In the genomic region with DNA sequence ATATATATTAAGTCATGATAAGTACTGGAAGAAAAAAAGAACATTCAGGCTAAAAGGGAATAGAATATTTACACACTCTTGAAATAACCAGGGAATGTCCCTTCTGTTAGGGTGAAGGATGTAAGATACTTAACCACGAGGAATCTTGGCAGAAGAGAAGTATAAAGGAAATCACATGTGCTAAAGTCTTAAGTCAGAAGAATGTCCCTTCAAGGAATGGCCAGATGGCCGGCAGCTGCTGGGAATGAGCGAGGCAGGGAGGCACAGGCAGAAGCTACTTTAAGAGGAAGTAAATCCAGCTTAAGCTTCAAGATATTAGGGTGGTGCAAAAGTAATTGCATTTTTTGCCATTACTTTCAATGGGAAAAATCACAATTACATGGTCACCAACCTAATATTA, we compare ENCODE assay signal across 10 cellular contexts. TPM values are rescaled to one million over a fixed set of nuclear protein-coding genes. Genes with fewer than 3 reads are reported as not detected.
DNase-seq lines count a peak whose midpoint lies in the region; ATAC-seq and TF ChIP-seq lines count a peak whose summit lies in the region.
"Had no signal": no experiment of that assay in that cellular context is flagged by ENCODE, and none has a peak within 500 bp of the region (broad histone marks: within the 10 kb centered on the region; RNA-seq: fewer than 3 reads in every experiment).

No MANE protein-coding gene starts in this region.

- H3K27me3 ChIP-seq in lung (ENCODE audit: control insufficient read depth, insufficient read depth) = no peaks in the 10 kb centered on the region
- H3K27me3 ChIP-seq in upper lobe of right lung = no peaks in the 10 kb centered on the region

- no peak overlapping the region for H3K27ac ChIP-seq in lung (ENCODE audit: low read depth in 1 of 2, low read length in 1 of 2)
- H3K27ac ChIP-seq in upper lobe of right lung = no peak overlapping the region
- H3K27ac ChIP-seq: 22Rv1 had no signal

- TF ChIP-seq CTCF in lung (IDR thresholded peaks at IDR 0.05; ENCODE audit: control extremely low read depth, extremely low read depth) (no peak), upper lobe of right lung (IDR thresholded peaks at IDR 0.05) (no peak)

- peak; percentile 13 for DNase-seq in DMS 273 (lab: John Stamatoyannopoulos, UW; ENCODE audit: unreplicated experiment)
- no peak for DNase-seq in DMS 273 treated with DMSO at 0.1 percent for 48 hours (lab: John Stamatoyannopoulos, UW)
- DNase-seq in epidermal melanocyte (ENCODE audit: insufficient read length, low spot score) = peak; percentile 46
- DNase-seq in lung (ENCODE audit: low spot score) = peak; percentile 42
- peak; percentile 71 for DNase-seq in upper lobe of right lung
- DNase-seq in HK-2 (ENCODE audit: unreplicated experiment) = no peak
- DNase-seq in NCI-H1092 treated with DMSO at 0.1 percent for 48 hours (lab: John Stamatoyannopoulos, UW) = no peak
- DNase-seq: NCI-H1694 had no signal

- ATAC-seq in lung (ENCODE audit: insufficient read depth, low FRiP score) (no peak), upper lobe of right lung (peak; percentile 58), GM21367 (IDR thresholded peaks at IDR 0.05; ENCODE audit: unreplicated experiment) (no peak)

- H3K4me3 ChIP-seq in lung (no peak overlapping the region), upper lobe of right lung (no peak overlapping the region)

- H3K4me1 ChIP-seq in lung (ENCODE audit: control insufficient read depth in 2 of 2, insufficient read depth in 2 of 2, low read length in 2 of 2) (no peaks in the 10 kb centered on the region), upper lobe of right lung (no peaks in the 10 kb centered on the region)

- intact Hi-C loops in upper lobe of right lung (cut with DNase I) = no loop called here

- H3K36me3 ChIP-seq in lung (ENCODE audit: control insufficient read depth in 2 of 2, insufficient read depth in 2 of 2, low read length in 2 of 2) (no peaks in the 10 kb centered on the region), upper lobe of right lung (no peaks in the 10 kb centered on the region)

- no peaks in the 10 kb centered on the region for H3K9me3 ChIP-seq in lung (ENCODE audit: control insufficient read depth in 2 of 2, insufficient read depth in 1 of 2, low read length in 1 of 2)
- no peaks in the 10 kb centered on the region for H3K9me3 ChIP-seq in upper lobe of right lung

- WGBS in lung, 2 donors = 54 to 70% methylated on average over 3 of the region's 3 CpGs

RNA-seq across cellular contexts. Expression of a gene that starts 5.5 kb away (rescaled TPM):
- 10 to 100 TPM; 30.4 to 78.8 TPM for total RNA-seq in lung
- 1 to 10 TPM; 7.1 to 9.3 TPM for polyA plus RNA-seq in lung
- total RNA-seq in upper lobe of right lung = 43.7 TPM

Comparison
In these comparisons a context has a peak if more than half of its experiments do, and no peak if none do; other contexts are left out.
1. DNase-seq: peak in DMS 273 (single experiment), epidermal melanocyte (single experiment), lung (single experiment) and upper lobe of right lung (single experiment); none in DMS 273 treated with DMSO at 0.1 percent for 48 hours (single experiment), HK-2 (single experiment) and NCI-H1092 treated with DMSO at 0.1 percent for 48 hours (single experiment).